ENCODE assay signal across 28 cellular contexts in the genomic region with DNA sequence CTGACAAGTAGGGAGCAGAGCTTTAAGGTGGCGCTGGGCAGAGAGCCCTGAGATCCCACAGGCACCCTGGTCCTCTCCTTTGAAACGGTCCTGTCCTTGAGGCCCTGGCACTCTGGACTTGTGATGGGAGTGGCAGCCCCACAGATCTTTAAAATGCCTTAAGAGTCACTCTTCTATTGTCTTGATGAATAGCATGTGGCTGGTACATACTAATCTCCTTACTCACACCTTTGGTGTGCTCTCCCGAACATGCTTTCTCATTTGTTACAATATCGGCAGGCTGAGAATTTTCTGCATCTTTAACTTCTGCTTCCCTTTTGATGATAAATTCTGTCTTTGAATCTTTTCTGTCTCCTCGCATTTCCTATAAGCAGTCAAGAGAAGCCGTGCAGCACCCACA.
"Had no signal": no experiment of that assay in that cellular context is flagged by ENCODE, and none has a peak within 500 bp of the region (broad histone marks: within the 10 kb centered on the region; RNA-seq: fewer than 3 reads in every experiment).

No MANE protein-coding gene starts in this region.

- H3K36me3 ChIP-seq: brain microvascular endothelial cell, left lung, pancreas, tibial artery had no signal

- H3K79me2 ChIP-seq: hepatocyte had no signal

- H3K9me3 ChIP-seq: left lung, pancreas, psoas muscle, tibial artery had no signal

- H3K27me3 Mint-ChIP-seq: activated T-cell treated with anti-CD3 and anti-CD28 coated beads, Interleukin-2, amount 50 U/mL, for 24 hours; activated T-helper 17 cell treated with anti-CD3 and anti-CD28 coated beads, Interleukin-2, amount 50 U/mL, for 72 hours; natural killer cell treated with Interleukin-12 subunit alpha and Interleukin-12 subunit beta and Interleukin-15 and Interleukin-18, amount 100 ng/mL, for 72 hours; stimulated activated naive CD8-positive, alpha-beta T cell treated with anti-CD3 and anti-CD28 coated beads, Interleukin-15, amount 100 ng/mL, for 72 hours had no signal

- H3K36me3 Mint-ChIP-seq: activated naive CD4-positive, alpha-beta T cell treated with anti-CD3 and anti-CD28 coated beads, Interleukin-2, amount 50 U/mL, for 72 hours; immature natural killer cell; mesothelial cell of epicardium; natural killer cell treated with Interleukin-12 subunit alpha and Interleukin-12 subunit beta and Interleukin-15 and Interleukin-18, amount 100 ng/mL, for 72 hours had no signal

- H3K27ac Mint-ChIP-seq: activated naive CD4-positive, alpha-beta T cell treated with anti-CD3 and anti-CD28 coated beads, Interleukin-2, amount 50 U/mL, for 72 hours; activated T-cell treated with anti-CD3 and anti-CD28 coated beads, Interleukin-2, amount 50 U/mL, for 24 hours; activated T-helper 17 cell treated with anti-CD3 and anti-CD28 coated beads, Interleukin-2, amount 50 U/mL, for 72 hours; immature natural killer cell; mesothelial cell of epicardium; natural killer cell treated with Interleukin-12 subunit alpha and Interleukin-12 subunit beta and Interleukin-15 and Interleukin-18, amount 100 ng/mL, for 72 hours; stimulated activated naive CD8-positive, alpha-beta T cell treated with anti-CD3 and anti-CD28 coated beads, Interleukin-15, amount 100 ng/mL, for 72 hours; T-helper 2 cell treated with Interferon-gamma antibody and Interleukin-4, amounts not matched to agents 5 μg/mL and 100 μg/mL, for 36 hours had no signal

- H3K4me2 ChIP-seq: hepatocyte had no signal

- H2AFZ ChIP-seq: hepatocyte had no signal

- H3K27me3 ChIP-seq: brain microvascular endothelial cell, hepatocyte, left lung, pancreas had no signal

- H3K4me3 ChIP-seq: coronary artery, hepatocyte, left lung, lung, pancreas, psoas muscle, tibial artery had no signal

- H3K27ac ChIP-seq: brain microvascular endothelial cell, coronary artery, hepatocyte, pancreas, psoas muscle, tibial artery, VCaP had no signal

- H3K4me3 Mint-ChIP-seq: activated T-cell treated with anti-CD3 and anti-CD28 coated beads, Interleukin-2, amount 50 U/mL, for 24 hours; activated T-helper 17 cell treated with anti-CD3 and anti-CD28 coated beads, Interleukin-2, amount 50 U/mL, for 72 hours; immature natural killer cell; mesothelial cell of epicardium; natural killer cell treated with Interleukin-12 subunit alpha and Interleukin-12 subunit beta and Interleukin-15 and Interleukin-18, amount 100 ng/mL, for 72 hours; stimulated activated naive CD8-positive, alpha-beta T cell treated with anti-CD3 and anti-CD28 coated beads, Interleukin-15, amount 100 ng/mL, for 72 hours; T-helper 2 cell treated with Interferon-gamma antibody and Interleukin-4, amounts not matched to agents 5 μg/mL and 100 μg/mL, for 36 hours had no signal

- DNase-seq: activated CD4-positive, alpha-beta T cell treated with anti-CD3 and anti-CD28 coated beads, Interleukin-2, amount 50 U/mL, for 1 hour; activated CD4-positive, CD25-positive, alpha-beta regulatory T cell treated with anti-CD3 and anti-CD28 coated beads, Interleukin-2, amount 50 U/mL, for 72 hours; activated CD8-positive, alpha-beta memory T cell treated with anti-CD3 and anti-CD28 coated beads for 24 hours; activated CD8-positive, alpha-beta memory T cell treated with anti-CD3 and anti-CD28 coated beads, Interleukin-2, amount 50 U/mL, for 4 hours; activated T-cell treated with anti-CD3 and anti-CD28 coated beads, Interleukin-2, amount 50 U/mL, for 24 hours; aorta; brain microvascular endothelial cell; erythroblast; foreskin melanocyte; immature natural killer cell; kidney glomerular epithelial cell; left lung; pancreas; psoas muscle; right cardiac atrium; stimulated activated CD4-positive, alpha-beta T cell treated with anti-CD3 and anti-CD28 coated beads, Interleukin-12 subunit alpha, Interleukin-12 subunit beta, amount 100 ng/mL, for 4 hours; stimulated activated CD4-positive, alpha-beta T cell treated with anti-CD3 and anti-CD28 coated beads, Interleukin-4, amount 100 ng/mL, for 4 hours; stimulated activated naive CD8-positive, alpha-beta T cell treated with anti-CD3 and anti-CD28 coated beads, Interleukin-15, amount 100 ng/mL, for 72 hours; tibial artery had no signal

- H3K4me1 Mint-ChIP-seq: activated T-helper 17 cell treated with anti-CD3 and anti-CD28 coated beads, Interleukin-2, amount 50 U/mL, for 72 hours; immature natural killer cell; stimulated activated naive CD8-positive, alpha-beta T cell treated with anti-CD3 and anti-CD28 coated beads, Interleukin-15, amount 100 ng/mL, for 72 hours had no signal

- ATAC-seq: activated naive CD4-positive, alpha-beta T cell treated with anti-CD3 and anti-CD28 coated beads, Interleukin-2, amount 50 U/mL, for 72 hours; activated T-helper 17 cell treated with anti-CD3 and anti-CD28 coated beads, Interleukin-2, amount 50 U/mL, for 72 hours; left lung; natural killer cell treated with Interleukin-12 subunit alpha and Interleukin-12 subunit beta and Interleukin-15 and Interleukin-18, amount 100 ng/mL, for 72 hours; pancreas; psoas muscle; right cardiac atrium; stimulated activated naive CD8-positive, alpha-beta T cell treated with anti-CD3 and anti-CD28 coated beads, Interleukin-15, amount 100 ng/mL, for 72 hours had no signal

- H3K4me1 ChIP-seq: left lung, pancreas, psoas muscle, tibial artery had no signal
